In the genomic region with DNA sequence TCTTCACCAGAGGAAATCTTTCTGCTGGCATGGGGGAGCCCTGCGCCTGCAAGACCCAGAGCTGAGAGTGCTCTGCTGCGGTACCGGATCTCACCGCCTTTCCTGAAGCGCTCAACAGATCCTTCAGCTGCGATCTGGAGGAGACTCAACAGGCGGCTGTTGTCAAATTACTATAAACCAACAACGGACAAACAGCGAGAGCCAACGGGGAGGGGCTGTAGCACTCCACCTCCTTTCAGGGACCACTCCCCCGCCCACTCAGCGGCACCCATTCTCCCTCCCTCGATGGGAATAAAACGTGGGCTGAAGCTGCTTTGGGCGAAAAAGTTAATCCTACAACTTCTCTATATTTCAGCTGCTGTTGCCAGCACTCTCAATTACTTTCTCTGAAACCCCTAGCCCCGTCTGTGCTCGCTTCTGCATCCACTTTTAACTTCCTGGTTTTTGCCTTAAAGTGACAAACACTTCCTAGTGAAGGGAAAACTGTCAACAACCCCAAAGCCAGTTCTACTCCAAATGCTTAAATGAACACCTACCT, we compare ENCODE assay signal across 1 cellular context.
TF ChIP-seq lines count a peak whose summit lies in the region.

FMO5 (minus strand) TSS at position 147 of the 538 bp plus-strand sequence. CDS start 310 bp downstream, outside the sequence.

TF ChIP-seq in HepG2, 621 proteins besides CTCF, POLR2A, EP300 and RAD21 (continued from another document and continues in another):
- TF ChIP-seq, protein P1, sequence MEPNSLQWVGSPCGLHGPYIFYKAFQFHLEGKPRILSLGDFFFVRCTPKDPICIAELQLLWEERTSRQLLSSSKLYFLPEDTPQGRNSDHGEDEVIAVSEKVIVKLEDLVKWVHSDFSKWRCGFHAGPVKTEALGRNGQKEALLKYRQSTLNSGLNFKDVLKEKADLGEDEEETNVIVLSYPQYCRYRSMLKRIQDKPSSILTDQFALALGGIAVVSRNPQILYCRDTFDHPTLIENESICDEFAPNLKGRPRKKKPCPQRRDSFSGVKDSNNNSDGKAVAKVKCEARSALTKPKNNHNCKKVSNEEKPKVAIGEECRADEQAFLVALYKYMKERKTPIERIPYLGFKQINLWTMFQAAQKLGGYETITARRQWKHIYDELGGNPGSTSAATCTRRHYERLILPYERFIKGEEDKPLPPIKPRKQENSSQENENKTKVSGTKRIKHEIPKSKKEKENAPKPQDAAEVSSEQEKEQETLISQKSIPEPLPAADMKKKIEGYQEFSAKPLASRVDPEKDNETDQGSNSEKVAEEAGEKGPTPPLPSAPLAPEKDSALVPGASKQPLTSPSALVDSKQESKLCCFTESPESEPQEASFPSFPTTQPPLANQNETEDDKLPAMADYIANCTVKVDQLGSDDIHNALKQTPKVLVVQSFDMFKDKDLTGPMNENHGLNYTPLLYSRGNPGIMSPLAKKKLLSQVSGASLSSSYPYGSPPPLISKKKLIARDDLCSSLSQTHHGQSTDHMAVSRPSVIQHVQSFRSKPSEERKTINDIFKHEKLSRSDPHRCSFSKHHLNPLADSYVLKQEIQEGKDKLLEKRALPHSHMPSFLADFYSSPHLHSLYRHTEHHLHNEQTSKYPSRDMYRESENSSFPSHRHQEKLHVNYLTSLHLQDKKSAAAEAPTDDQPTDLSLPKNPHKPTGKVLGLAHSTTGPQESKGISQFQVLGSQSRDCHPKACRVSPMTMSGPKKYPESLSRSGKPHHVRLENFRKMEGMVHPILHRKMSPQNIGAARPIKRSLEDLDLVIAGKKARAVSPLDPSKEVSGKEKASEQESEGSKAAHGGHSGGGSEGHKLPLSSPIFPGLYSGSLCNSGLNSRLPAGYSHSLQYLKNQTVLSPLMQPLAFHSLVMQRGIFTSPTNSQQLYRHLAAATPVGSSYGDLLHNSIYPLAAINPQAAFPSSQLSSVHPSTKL (CRISPR knock-in tag; IDR thresholded peaks at IDR 0.05), result peak; percentile 25
- TF ChIP-seq STAG1 (CRISPR knock-in tag; IDR thresholded peaks at IDR 0.05) (0 out of 2 replicates have a peak, but pooled peaks have one; percentile 18), HNF1A (IDR thresholded peaks at IDR 0.05; ENCODE audit: low read depth) (no peak), HNF1A (CRISPR knock-in tag; IDR thresholded peaks at IDR 0.05; ENCODE audit: borderline replicate concordance) (0 out of 2 replicates have a peak, but pooled peaks have one; percentile 3), KLF13 (CRISPR knock-in tag; IDR thresholded peaks at IDR 0.05) (no peak), ZNF260 (CRISPR knock-in tag; IDR thresholded peaks at IDR 0.05; ENCODE audit: borderline replicate concordance, low read depth) (no peak), MED13 (CRISPR knock-in tag; IDR thresholded peaks at IDR 0.05) (0 out of 2 replicates have a peak, but pooled peaks have one; percentile 45), ZSCAN20 (CRISPR knock-in tag; IDR thresholded peaks at IDR 0.05; ENCODE audit: borderline replicate concordance) (no peak), ZNF331 (CRISPR knock-in tag; IDR thresholded peaks at IDR 0.05) (peak; percentile 60), ZNF124 (CRISPR knock-in tag; IDR thresholded peaks at IDR 0.05) (no peak), PHF20 (CRISPR knock-in tag; IDR thresholded peaks at IDR 0.05) (no peak), NR2F1 (CRISPR knock-in tag; IDR thresholded peaks at IDR 0.05) (no peak), ZSCAN31 (CRISPR knock-in tag; IDR thresholded peaks at IDR 0.05; ENCODE audit: low read depth) (peak; percentile 82; the same call in 1 of the 2 replicates), ZNF207 (IDR thresholded peaks at IDR 0.05; ENCODE audit: borderline replicate concordance) (no peak), MXD1 (CRISPR knock-in tag; IDR thresholded peaks at IDR 0.05) (0 out of 2 replicates have a peak, but pooled peaks have one; percentile 45), SMAD3 (CRISPR knock-in tag; IDR thresholded peaks at IDR 0.05) (no peak; the same call in 1 of the 2 replicates), FOXO1 (CRISPR knock-in tag; IDR thresholded peaks at IDR 0.05) (no peak), ZNF205 (CRISPR knock-in tag; IDR thresholded peaks at IDR 0.05) (0 out of 2 replicates have a peak, but pooled peaks have one; percentile 26), GPN1 (CRISPR knock-in tag; IDR thresholded peaks at IDR 0.05; ENCODE audit: borderline replicate concordance) (no peak), ZNF850 (CRISPR knock-in tag; conservative IDR thresholded peaks at IDR 0.05) (no peak), ZNF431 (CRISPR knock-in tag; IDR thresholded peaks at IDR 0.05; ENCODE audit: borderline replicate concordance, low read depth) (no peak), PHB2 (IDR thresholded peaks at IDR 0.05; ENCODE audit: partially characterized antibody) (no peak)
- TF ChIP-seq, protein P2, sequence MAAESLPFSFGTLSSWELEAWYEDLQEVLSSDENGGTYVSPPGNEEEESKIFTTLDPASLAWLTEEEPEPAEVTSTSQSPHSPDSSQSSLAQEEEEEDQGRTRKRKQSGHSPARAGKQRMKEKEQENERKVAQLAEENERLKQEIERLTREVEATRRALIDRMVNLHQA (CRISPR knock-in tag; IDR thresholded peaks at IDR 0.05), result no peak
- TF ChIP-seq, protein P3, sequence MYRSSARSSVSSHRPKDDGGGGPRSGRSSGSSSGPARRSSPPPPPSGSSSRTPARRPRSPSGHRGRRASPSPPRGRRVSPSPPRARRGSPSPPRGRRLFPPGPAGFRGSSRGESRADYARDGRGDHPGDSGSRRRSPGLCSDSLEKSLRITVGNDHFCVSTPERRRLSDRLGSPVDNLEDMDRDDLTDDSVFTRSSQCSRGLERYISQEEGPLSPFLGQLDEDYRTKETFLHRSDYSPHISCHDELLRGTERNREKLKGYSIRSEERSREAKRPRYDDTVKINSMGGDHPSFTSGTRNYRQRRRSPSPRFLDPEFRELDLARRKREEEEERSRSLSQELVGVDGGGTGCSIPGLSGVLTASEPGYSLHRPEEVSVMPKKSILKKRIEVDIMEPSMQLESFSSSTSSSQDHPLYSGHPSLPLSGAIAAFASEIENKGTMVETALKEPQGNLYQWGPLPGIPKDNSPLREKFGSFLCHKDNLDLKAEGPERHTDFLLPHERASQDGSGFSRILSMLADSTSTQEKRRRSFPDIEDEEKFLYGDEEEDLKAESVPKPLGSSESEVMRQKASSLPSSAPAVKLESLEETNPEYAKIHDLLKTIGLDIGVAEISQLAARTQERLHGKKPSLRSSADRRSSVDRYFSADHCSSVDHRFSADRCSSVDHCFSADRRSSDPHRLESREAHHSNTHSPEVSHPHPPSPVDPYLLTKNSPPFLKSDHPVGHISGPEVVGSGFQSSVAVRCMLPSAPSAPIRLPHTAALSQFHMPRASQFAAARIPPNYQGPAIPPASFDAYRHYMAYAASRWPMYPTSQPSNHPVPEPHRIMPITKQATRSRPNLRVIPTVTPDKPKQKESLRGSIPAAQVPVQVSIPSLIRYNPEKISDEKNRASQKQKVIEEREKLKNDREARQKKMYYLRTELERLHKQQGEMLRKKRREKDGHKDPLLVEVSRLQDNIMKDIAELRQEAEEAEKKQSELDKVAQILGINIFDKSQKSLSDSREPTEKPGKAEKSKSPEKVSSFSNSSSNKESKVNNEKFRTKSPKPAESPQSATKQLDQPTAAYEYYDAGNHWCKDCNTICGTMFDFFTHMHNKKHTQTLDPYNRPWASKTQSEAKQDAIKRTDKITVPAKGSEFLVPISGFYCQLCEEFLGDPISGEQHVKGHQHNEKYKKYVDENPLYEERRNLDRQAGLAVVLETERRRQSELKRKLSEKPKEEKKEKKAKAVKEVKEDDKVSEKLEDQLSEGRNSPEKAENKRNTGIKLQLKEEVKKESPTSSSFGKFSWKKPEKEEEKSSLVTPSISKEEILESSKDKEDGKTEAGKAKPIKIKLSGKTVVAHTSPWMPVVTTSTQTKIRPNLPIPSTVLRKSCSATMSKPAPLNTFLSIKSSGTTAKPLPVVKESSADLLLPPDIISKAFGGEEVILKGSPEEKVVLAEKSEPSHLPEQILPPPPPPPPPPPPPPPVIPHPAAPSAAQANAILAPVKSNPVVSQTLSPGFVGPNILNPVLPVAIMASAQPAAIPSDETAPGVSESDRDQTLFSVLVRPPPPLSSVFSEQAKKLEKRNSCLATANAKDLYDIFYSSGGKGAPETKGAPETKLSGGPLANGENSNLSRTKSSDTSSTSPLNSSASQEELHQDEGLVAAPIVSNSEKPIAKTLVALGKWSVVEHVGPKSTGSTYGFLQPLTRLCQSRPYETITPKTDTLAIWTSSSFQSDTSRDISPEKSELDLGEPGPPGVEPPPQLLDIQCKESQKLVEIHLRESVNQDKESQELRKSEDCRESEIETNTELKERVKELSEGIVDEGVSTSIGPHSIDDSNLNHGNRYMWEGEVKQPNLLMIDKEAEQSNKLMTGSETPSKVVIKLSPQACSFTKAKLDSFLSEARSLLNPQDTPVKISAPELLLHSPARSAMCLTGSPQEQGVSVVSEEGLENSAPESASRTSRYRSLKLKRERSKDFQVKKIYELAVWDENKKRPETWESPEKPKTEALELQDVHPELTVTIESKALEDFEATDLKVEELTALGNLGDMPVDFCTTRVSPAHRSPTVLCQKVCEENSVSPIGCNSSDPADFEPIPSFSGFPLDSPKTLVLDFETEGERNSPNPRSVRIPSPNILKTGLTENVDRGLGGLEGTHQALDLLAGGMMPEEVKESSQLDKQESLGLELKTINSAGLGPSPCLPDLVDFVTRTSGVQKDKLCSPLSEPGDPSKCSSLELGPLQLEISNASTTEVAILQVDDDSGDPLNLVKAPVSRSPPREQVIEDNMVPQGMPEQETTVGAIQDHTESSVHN (CRISPR knock-in tag; IDR thresholded peaks at IDR 0.05), result no peak
- TF ChIP-seq, protein P4, sequence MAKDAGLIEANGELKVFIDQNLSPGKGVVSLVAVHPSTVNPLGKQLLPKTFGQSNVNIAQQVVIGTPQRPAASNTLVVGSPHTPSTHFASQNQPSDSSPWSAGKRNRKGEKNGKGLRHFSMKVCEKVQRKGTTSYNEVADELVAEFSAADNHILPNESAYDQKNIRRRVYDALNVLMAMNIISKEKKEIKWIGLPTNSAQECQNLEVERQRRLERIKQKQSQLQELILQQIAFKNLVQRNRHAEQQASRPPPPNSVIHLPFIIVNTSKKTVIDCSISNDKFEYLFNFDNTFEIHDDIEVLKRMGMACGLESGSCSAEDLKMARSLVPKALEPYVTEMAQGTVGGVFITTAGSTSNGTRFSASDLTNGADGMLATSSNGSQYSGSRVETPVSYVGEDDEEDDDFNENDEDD (CRISPR knock-in tag; IDR thresholded peaks at IDR 0.05; ENCODE audit: borderline replicate concordance), result no peak
- TF ChIP-seq, protein P5, sequence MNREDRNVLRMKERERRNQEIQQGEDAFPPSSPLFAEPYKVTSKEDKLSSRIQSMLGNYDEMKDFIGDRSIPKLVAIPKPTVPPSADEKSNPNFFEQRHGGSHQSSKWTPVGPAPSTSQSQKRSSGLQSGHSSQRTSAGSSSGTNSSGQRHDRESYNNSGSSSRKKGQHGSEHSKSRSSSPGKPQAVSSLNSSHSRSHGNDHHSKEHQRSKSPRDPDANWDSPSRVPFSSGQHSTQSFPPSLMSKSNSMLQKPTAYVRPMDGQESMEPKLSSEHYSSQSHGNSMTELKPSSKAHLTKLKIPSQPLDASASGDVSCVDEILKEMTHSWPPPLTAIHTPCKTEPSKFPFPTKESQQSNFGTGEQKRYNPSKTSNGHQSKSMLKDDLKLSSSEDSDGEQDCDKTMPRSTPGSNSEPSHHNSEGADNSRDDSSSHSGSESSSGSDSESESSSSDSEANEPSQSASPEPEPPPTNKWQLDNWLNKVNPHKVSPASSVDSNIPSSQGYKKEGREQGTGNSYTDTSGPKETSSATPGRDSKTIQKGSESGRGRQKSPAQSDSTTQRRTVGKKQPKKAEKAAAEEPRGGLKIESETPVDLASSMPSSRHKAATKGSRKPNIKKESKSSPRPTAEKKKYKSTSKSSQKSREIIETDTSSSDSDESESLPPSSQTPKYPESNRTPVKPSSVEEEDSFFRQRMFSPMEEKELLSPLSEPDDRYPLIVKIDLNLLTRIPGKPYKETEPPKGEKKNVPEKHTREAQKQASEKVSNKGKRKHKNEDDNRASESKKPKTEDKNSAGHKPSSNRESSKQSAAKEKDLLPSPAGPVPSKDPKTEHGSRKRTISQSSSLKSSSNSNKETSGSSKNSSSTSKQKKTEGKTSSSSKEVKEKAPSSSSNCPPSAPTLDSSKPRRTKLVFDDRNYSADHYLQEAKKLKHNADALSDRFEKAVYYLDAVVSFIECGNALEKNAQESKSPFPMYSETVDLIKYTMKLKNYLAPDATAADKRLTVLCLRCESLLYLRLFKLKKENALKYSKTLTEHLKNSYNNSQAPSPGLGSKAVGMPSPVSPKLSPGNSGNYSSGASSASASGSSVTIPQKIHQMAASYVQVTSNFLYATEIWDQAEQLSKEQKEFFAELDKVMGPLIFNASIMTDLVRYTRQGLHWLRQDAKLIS (CRISPR knock-in tag; IDR thresholded peaks at IDR 0.05), result peak; percentile 63; the same call in 1 of the 2 replicates
- TF ChIP-seq, protein P6, sequence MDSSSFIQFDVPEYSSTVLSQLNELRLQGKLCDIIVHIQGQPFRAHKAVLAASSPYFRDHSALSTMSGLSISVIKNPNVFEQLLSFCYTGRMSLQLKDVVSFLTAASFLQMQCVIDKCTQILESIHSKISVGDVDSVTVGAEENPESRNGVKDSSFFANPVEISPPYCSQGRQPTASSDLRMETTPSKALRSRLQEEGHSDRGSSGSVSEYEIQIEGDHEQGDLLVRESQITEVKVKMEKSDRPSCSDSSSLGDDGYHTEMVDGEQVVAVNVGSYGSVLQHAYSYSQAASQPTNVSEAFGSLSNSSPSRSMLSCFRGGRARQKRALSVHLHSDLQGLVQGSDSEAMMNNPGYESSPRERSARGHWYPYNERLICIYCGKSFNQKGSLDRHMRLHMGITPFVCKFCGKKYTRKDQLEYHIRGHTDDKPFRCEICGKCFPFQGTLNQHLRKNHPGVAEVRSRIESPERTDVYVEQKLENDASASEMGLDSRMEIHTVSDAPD (CRISPR knock-in tag; IDR thresholded peaks at IDR 0.05), result no peak
